18 cellular contexts compared by ENCODE assay signal in genomic region chr5:147532157-147532556, GRCh38.
"Had no signal": no experiment of that assay in that cellular context is flagged by ENCODE, and none has a peak within 500 bp of the region (broad histone marks: within the 10 kb centered on the region; RNA-seq: fewer than 3 reads in every experiment).

No MANE protein-coding gene starts in this region.

- H3K27ac ChIP-seq: cardiac muscle cell, dorsolateral prefrontal cortex, neural progenitor cell, parathyroid adenoma had no signal

- H3K4me3 ChIP-seq: cardiac muscle cell, dorsolateral prefrontal cortex, lung, neural progenitor cell had no signal

- H3K4me2 ChIP-seq: neural progenitor cell had no signal

- H3K36me3 Mint-ChIP-seq: naive B cell, neural progenitor cell, T-cell had no signal

- H3K27me3 Mint-ChIP-seq: activated T-helper 17 cell treated with anti-CD3 and anti-CD28 coated beads, Interleukin-2, amount 50 U/mL, for 72 hours had no signal

- H3K4me3 Mint-ChIP-seq: activated naive CD4-positive, alpha-beta T cell treated with anti-CD3 and anti-CD28 coated beads for 36 hours; activated T-helper 17 cell treated with anti-CD3 and anti-CD28 coated beads, Interleukin-2, amount 50 U/mL, for 72 hours; naive B cell; neural progenitor cell; T-cell had no signal

- FAIRE-seq: endometrium had no signal

- H3K9me3 Mint-ChIP-seq: activated T-helper 17 cell treated with anti-CD3 and anti-CD28 coated beads, Interleukin-2, amount 50 U/mL, for 72 hours had no signal

- H3K27ac Mint-ChIP-seq: activated naive CD4-positive, alpha-beta T cell treated with anti-CD3 and anti-CD28 coated beads for 36 hours; activated T-helper 17 cell treated with anti-CD3 and anti-CD28 coated beads, Interleukin-2, amount 50 U/mL, for 72 hours; naive B cell; neural progenitor cell; T-cell had no signal

- H3K79me2 ChIP-seq: parathyroid adenoma had no signal

- H2AFZ ChIP-seq: neural progenitor cell, parathyroid adenoma had no signal

- H3K27me3 ChIP-seq: dorsolateral prefrontal cortex, foreskin keratinocyte, neural progenitor cell had no signal

- DNase-seq: activated CD4-positive, alpha-beta T cell treated with anti-CD3 and anti-CD28 coated beads, Interleukin-2, amount 50 U/mL, for 4 hours; activated CD4-positive, CD25-positive, alpha-beta regulatory T cell treated with anti-CD3 and anti-CD28 coated beads, Interleukin-2, amount 50 U/mL, for 72 hours; activated naive CD4-positive, alpha-beta T cell treated with anti-CD3 and anti-CD28 coated beads for 36 hours; dorsolateral prefrontal cortex; head of caudate nucleus; naive B cell; stimulated activated CD4-positive, alpha-beta T cell treated with anti-CD3 and anti-CD28 coated beads, Interleukin-4, amount 100 ng/mL, for 4 hours; stimulated activated CD8-positive, alpha-beta memory T cell treated with anti-CD3 and anti-CD28 coated beads, Interleukin-4, amount 100 ng/mL, for 48 hours; stimulated activated naive CD4-positive, alpha-beta T cell treated with Interleukin-2 at 50 U/mL for 16 hours; T-cell; T-helper 9 cell had no signal

- H3K4me1 Mint-ChIP-seq: activated T-helper 17 cell treated with anti-CD3 and anti-CD28 coated beads, Interleukin-2, amount 50 U/mL, for 72 hours; naive B cell; T-cell had no signal

- H3K36me3 ChIP-seq: cardiac muscle cell, neural progenitor cell had no signal

- H3K4me1 ChIP-seq: neural progenitor cell, parathyroid adenoma had no signal

- H3K9ac ChIP-seq: neural progenitor cell, parathyroid adenoma had no signal
